Comparison of ENCODE assay signal across 23 cellular contexts in the genomic region with DNA sequence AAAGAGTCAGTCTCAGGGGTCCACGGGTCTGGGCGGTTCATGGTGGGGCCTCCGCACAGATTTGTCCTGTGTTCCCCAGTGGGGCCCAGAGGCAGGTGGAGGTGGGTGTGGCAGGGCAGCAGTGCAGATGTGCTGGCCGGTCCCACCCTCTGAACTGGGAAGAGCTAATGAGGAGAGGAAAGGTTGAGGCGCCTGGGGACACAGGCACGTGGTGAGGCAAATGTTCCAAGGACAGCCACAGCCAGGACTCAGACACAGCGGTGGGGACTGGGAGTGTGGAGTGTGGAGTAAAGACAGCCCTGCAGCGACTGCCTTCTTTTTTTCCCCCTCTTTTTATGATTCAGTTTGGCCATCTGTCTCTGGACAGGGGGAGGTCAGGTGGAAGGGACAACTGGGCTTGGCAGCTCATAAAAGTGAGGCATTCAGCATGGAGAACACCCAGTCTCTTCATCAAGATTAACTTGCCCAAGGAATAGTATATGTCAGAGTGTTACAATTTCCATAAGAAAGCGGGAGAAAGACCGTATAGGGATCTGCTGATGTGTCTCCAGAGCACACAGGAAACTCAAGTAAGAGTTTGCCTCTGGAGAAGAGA.
DNase-seq lines count a peak whose midpoint lies in the region; ATAC-seq and TF ChIP-seq lines count a peak whose summit lies in the region.
"Had no signal": no experiment of that assay in that cellular context is flagged by ENCODE, and none has a peak within 500 bp of the region (broad histone marks: within the 10 kb centered on the region; RNA-seq: fewer than 3 reads in every experiment).

No MANE protein-coding gene starts in this region.

- intact Hi-C loops in right cardiac atrium (cut with DNase I): no loop called here

- ATAC-seq in right cardiac atrium: peak; percentile 17 to 20
- ATAC-seq in GM19397 (IDR thresholded peaks at IDR 0.05; ENCODE audit: unreplicated experiment): no peak
- ATAC-seq in GM18519 (IDR thresholded peaks at IDR 0.05; ENCODE audit: low FRiP score, unreplicated experiment): no peak
- ATAC-seq: naive thymus-derived CD4-positive, alpha-beta T cell had no signal

- H3F3A ChIP-seq in smooth muscle cell (ENCODE audit: low read depth): no peaks in the 10 kb centered on the region

- H3K36me3 ChIP-seq in HEK293 (ENCODE audit: control insufficient read depth in 2 of 2, insufficient read depth in 1 of 2, low read length in 2 of 2) (no peaks in the 10 kb centered on the region), WERI-Rb-1 (no peaks in the 10 kb centered on the region; the same call in 1 of the 2 replicates), smooth muscle cell (ENCODE audit: low read depth) (no peaks in the 10 kb centered on the region)
- H3K36me3 ChIP-seq: HAP-1, stomach, tibial nerve had no signal

- no peaks in the 10 kb centered on the region for H4K20me1 ChIP-seq in smooth muscle cell (ENCODE audit: low read depth)

- H3K4me1 ChIP-seq in HEK293 (ENCODE audit: control insufficient read depth, insufficient read depth, low read length): no peaks in the 10 kb centered on the region
- H3K4me1 ChIP-seq in right cardiac atrium (ENCODE audit: control insufficient read depth, insufficient read depth, low read length): no peaks in the 10 kb centered on the region
- peaks cover 5% of the 10 kb centered on the region for H3K4me1 ChIP-seq in smooth muscle cell (ENCODE audit: low read depth)
- H3K4me1 ChIP-seq: stomach, tibial nerve had no signal

- no peak overlapping the region for H2AFZ ChIP-seq in smooth muscle cell (ENCODE audit: low read depth)

- no peak overlapping the region for H3K27ac ChIP-seq in HEK293 (ENCODE audit: extremely low read depth, low read depth, low read length)
- H3K27ac ChIP-seq in WERI-Rb-1: peak overlapping the region; percentile 82
- H3K27ac ChIP-seq in right cardiac atrium (ENCODE audit: low read length): no peak overlapping the region
- H3K27ac ChIP-seq in smooth muscle cell (ENCODE audit: low read depth): no peak overlapping the region
- H3K27ac ChIP-seq: dorsolateral prefrontal cortex, HL-60, stomach, tibial nerve had no signal

- H3K4me2 ChIP-seq in smooth muscle cell: no peak overlapping the region

- CTCF ChIA-PET in HEK293 (lab: Yijun Ruan, JAX): interaction anchor here (0.7 to 3.8 kb wide), 3 partner anchors 8 to 401 kb away, joined by 4 to 20 read pairs (median 11); no protein-coding TSS in a partner anchor

- TF ChIP-seq CTCF in HEK293 (tag by site-specific recombination; IDR thresholded peaks at IDR 0.05): no peak
- no peak for TF ChIP-seq CTCF in WERI-Rb-1 (IDR thresholded peaks at IDR 0.05; ENCODE audit: low read depth, low read length)
- no peak for TF ChIP-seq CTCF in smooth muscle cell (IDR thresholded peaks at IDR 0.05; ENCODE audit: borderline replicate concordance, insufficient read depth, poor library complexity, severe bottlenecking)

- no peaks in the 10 kb centered on the region for H3K27me3 ChIP-seq in WERI-Rb-1 (ENCODE audit: insufficient read depth, low read depth, severe bottlenecking)
- no peaks in the 10 kb centered on the region for H3K27me3 ChIP-seq in right cardiac atrium (ENCODE audit: control insufficient read depth, insufficient read depth)
- no peaks in the 10 kb centered on the region for H3K27me3 ChIP-seq in smooth muscle cell (ENCODE audit: low read depth)
- H3K27me3 ChIP-seq: stomach, tibial nerve had no signal

- 68% methylated on average over 10 of the region's 10 CpGs for WGBS in right cardiac atrium
- 77% methylated on average over 10 of the region's 10 CpGs for WGBS in smooth muscle cell (ENCODE audit: low lambda C conversion rate)

- H3K9me3 ChIP-seq in HEK293 (ENCODE audit: control insufficient read depth, insufficient read depth, low read depth, low read length) (no peaks in the 10 kb centered on the region), WERI-Rb-1 (ENCODE audit: severe bottlenecking) (no peaks in the 10 kb centered on the region), right cardiac atrium (ENCODE audit: control insufficient read depth, low read length) (no peaks in the 10 kb centered on the region), smooth muscle cell (replicated peaks; ENCODE audit: low read depth) (no peaks in the 10 kb centered on the region)
- H3K9me3 ChIP-seq: HAP-1, stomach, tibial nerve had no signal

- H3K79me2 ChIP-seq in smooth muscle cell (ENCODE audit: low read depth): no peaks in the 10 kb centered on the region

- peak; percentile 42 for DNase-seq in WERI-Rb-1
- DNase-seq in right cardiac atrium: no peak
- peak; percentile 14 for DNase-seq in retina
- DNase-seq in smooth muscle cell (lab: John Stamatoyannopoulos, UW; ENCODE audit: unreplicated experiment): no peak
- DNase-seq: activated B cell treated with CpG ODN at 0.5 μM for 24 hours; activated CD8-positive, alpha-beta memory T cell treated with anti-CD3 and anti-CD28 coated beads, Interleukin-2, amount 50 U/mL, for 48 hours; CD4-positive, alpha-beta memory T cell; cerebellar nuclear complex; DMS153; dorsolateral prefrontal cortex; naive thymus-derived CD4-positive, alpha-beta T cell; NCI-H1105; NCI-H2029 treated with DMSO at 0.1 percent for 48 hours; NCI-H345; stimulated activated CD4-positive, alpha-beta T cell treated with anti-CD3 and anti-CD28 coated beads, Interleukin-15, amount 100 ng/mL, for 24 hours; stomach; T1000 had no signal

- H3K4me3 ChIP-seq in HEK293 (ENCODE audit: low read depth, low read length) (no peak overlapping the region), WERI-Rb-1 (ENCODE audit: low read depth, low read length) (no peak overlapping the region), right cardiac atrium (ENCODE audit: low read length) (no peak overlapping the region), smooth muscle cell (no peak overlapping the region)
- H3K4me3 ChIP-seq: dorsolateral prefrontal cortex, HAP-1, stomach, tibial nerve had no signal

- POLR2A ChIA-PET in HEK293 (lab: Yijun Ruan, JAX): no interaction called here

- H3K9ac ChIP-seq in smooth muscle cell (ENCODE audit: low read depth): no peak overlapping the region

TF ChIP-seq in HEK293, 187 proteins besides CTCF, POLR2A, EP300 and RAD21:
- TF ChIP-seq KLF1 (tag by site-specific recombination; IDR thresholded peaks at IDR 0.05) (peak; percentile 29; the same call in 1 of the 2 replicates), ZNF660 (tag by site-specific recombination; IDR thresholded peaks at IDR 0.05) (no peak)

Comparison
In these comparisons a context has a peak if more than half of its experiments do, and no peak if none do; other contexts are left out.
1. DNase-seq: peak in WERI-Rb-1 (single experiment) and retina (single experiment); none in right cardiac atrium (0 of 3) and smooth muscle cell (single experiment).
2. ATAC-seq: peak in right cardiac atrium (2 of 2); none in GM19397 (single experiment) and GM18519 (single experiment).